Comparison of ENCODE assay signal across 11 cellular contexts in genomic region chr10:79299397-79300370, GRCh38. TPM values are rescaled to one million over a fixed set of nuclear protein-coding genes. Genes with fewer than 3 reads are reported as not detected.
DNase-seq lines count a peak whose midpoint lies in the region; ATAC-seq and TF ChIP-seq lines count a peak whose summit lies in the region.
"Had no signal": no experiment of that assay in that cellular context is flagged by ENCODE, and none has a peak within 500 bp of the region (broad histone marks: within the 10 kb centered on the region; RNA-seq: fewer than 3 reads in every experiment).

No MANE protein-coding gene starts in this region.

- H3K27me3 ChIP-seq in right atrium auricular region (no peaks in the 10 kb centered on the region), suprapubic skin (no peaks in the 10 kb centered on the region)

- TF ChIP-seq CTCF in astrocyte of the spinal cord (IDR thresholded peaks at IDR 0.05; ENCODE audit: low read depth, low read length) (no peak), right atrium auricular region (IDR thresholded peaks at IDR 0.05) (no peak), suprapubic skin (IDR thresholded peaks at IDR 0.05) (no peak)

- peaks cover 98% of the 10 kb centered on the region for H3K36me3 ChIP-seq in right atrium auricular region
- peaks cover 100% of the 10 kb centered on the region for H3K36me3 ChIP-seq in suprapubic skin

- TF ChIP-seq EP300 in suprapubic skin (IDR thresholded peaks at IDR 0.05): no peak

- 88% methylated on average over 7 of the region's 15 CpGs for WGBS in suprapubic skin

- H3K27ac ChIP-seq in right atrium auricular region: peak overlapping the region; percentile 79 to 82
- H3K27ac ChIP-seq in suprapubic skin: peak overlapping the region; percentile 74

- in situ Hi-C loops in astrocyte of the spinal cord (cut with HindIII; ENCODE audit: low sequenced_read_pairs): no loop called here

- no peak for ATAC-seq in stimulated activated naive CD8-positive, alpha-beta T cell treated with anti-CD3 and anti-CD28 coated beads, Interleukin-15, Interleukin-2, amounts not matched to agents 100 U/mL and 50 U/mL, for 24 hours
- ATAC-seq: GM23338 had no signal

- no peak overlapping the region for H3K4me3 ChIP-seq in astrocyte of the spinal cord (ENCODE audit: low read depth, low read length)
- H3K4me3 ChIP-seq in right atrium auricular region: no peak overlapping the region
- H3K4me3 ChIP-seq in suprapubic skin: no peak overlapping the region
- H3K4me3 ChIP-seq: GM23338 had no signal

- TF ChIP-seq POLR2A in suprapubic skin (IDR thresholded peaks at IDR 0.05): no peak

- peaks cover 0 to 23% of the 10 kb centered on the region in 2 donors for H3K4me1 ChIP-seq in right atrium auricular region
- H3K4me1 ChIP-seq in suprapubic skin: peaks cover 17% of the 10 kb centered on the region

- DNase-seq in HT1080 (ENCODE audit: low read depth): peak; percentile 91
- DNase-seq in astrocyte of the spinal cord (ENCODE audit: low read depth, low spot score): peak; percentile 87
- DNase-seq in right atrium auricular region (ENCODE audit: low spot score): peak; percentile 73
- no peak for DNase-seq in suprapubic skin (ENCODE audit: low spot score in 2 of 2)
- no peak for DNase-seq in GDM1 (lab: John Stamatoyannopoulos, UW)
- no peak for DNase-seq in stimulated activated naive CD8-positive, alpha-beta T cell treated with anti-CD3 and anti-CD28 coated beads, Interleukin-15, Interleukin-2, amounts not matched to agents 100 U/mL and 50 U/mL, for 24 hours
- no peak for DNase-seq in NOMO-1 (lab: John Stamatoyannopoulos, UW; ENCODE audit: unreplicated experiment in 2 of 2)
- no peak for DNase-seq in stimulated activated CD4-positive, alpha-beta T cell treated with anti-CD3 and anti-CD28 coated beads, Interleukin-15, amount 100 ng/mL, for 24 hours
- DNase-seq: endodermal cell, naive B cell had no signal

- H3K9me3 ChIP-seq in right atrium auricular region: no peaks in the 10 kb centered on the region
- H3K9me3 ChIP-seq in suprapubic skin: no peaks in the 10 kb centered on the region

RNA-seq across cellular contexts. Expression of gene PPIF, which starts 47.6 kb away (rescaled TPM):
- total RNA-seq in HT1080 (2014; rRNA removed; shearing (Covaris generic)): 65.0 and 86.7 TPM in 2 replicates
- polyA plus RNA-seq in HT1080 (2015; cell fraction: cytosol; rRNA removed): 110 and 112 TPM in 2 replicates
- polyA plus RNA-seq in HT1080 (2015; cell fraction: nucleus; rRNA removed): 81.6 and 86.9 TPM in 2 replicates
- 10 to 100 TPM; 63.0 to 87.6 TPM for total RNA-seq in right atrium auricular region
- total RNA-seq in suprapubic skin: 10 to 100 TPM; 41.0 to 92.8 (median 71.1) TPM

Comparison
In these comparisons a context has a peak if more than half of its experiments do, and no peak if none do; other contexts are left out.
1. DNase-seq: peak in HT1080 (single experiment), astrocyte of the spinal cord (single experiment) and right atrium auricular region (single experiment); none in suprapubic skin (0 of 2), GDM1 (single experiment), stimulated activated naive CD8-positive, alpha-beta T cell treated with anti-CD3 and anti-CD28 coated beads, Interleukin-15, Interleukin-2, amounts not matched to agents 100 U/mL and 50 U/mL, for 24 hours (single experiment), NOMO-1 (0 of 2) and stimulated activated CD4-positive, alpha-beta T cell treated with anti-CD3 and anti-CD28 coated beads, Interleukin-15, amount 100 ng/mL, for 24 hours (single experiment).